In the genomic region with DNA sequence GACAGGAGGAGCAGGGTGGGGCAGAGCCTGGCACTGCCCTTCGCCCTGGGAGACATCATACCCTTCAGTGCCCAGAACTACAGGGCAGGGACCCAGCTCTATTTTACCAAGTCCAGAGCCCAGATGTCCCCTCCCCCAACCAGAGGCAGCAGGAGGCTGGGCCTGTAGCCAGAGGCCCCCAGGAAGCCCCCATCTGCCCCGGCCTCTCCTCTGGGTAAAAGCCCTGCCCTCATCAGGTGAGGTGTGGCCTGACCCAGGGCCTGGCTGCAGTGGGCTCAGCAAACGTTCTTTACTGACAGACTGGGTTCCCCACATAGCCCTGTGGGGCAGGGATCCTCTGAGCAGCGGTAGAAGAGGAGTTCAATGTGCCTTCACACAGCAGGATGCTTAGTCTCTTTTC, we compare ENCODE assay signal across 19 cellular contexts. TPM values are rescaled to one million over a fixed set of nuclear protein-coding genes. Genes with fewer than 3 reads are reported as not detected.
DNase-seq lines count a peak whose midpoint lies in the region; ATAC-seq, FAIRE-seq and TF ChIP-seq lines count a peak whose summit lies in the region.
"Had no signal": no experiment of that assay in that cellular context is flagged by ENCODE, and none has a peak within 500 bp of the region (broad histone marks: within the 10 kb centered on the region; RNA-seq: fewer than 3 reads in every experiment).

No MANE protein-coding gene starts in this region.

- H2BK12ac ChIP-seq in H1 (ENCODE audit: low read depth, low read length): no peak overlapping the region

- no peak overlapping the region for H3K23ac ChIP-seq in H1 (ENCODE audit: insufficient read length)

- peak overlapping the region; percentile 17 for H4K91ac ChIP-seq in H1 (replicated peaks; ENCODE audit: insufficient read length, low read length)

- H4K20me1 ChIP-seq in H1 (replicated peaks in 1 of 2; ENCODE audit: control insufficient read depth in 1 of 2, insufficient read depth in 2 of 2, low read length in 2 of 2): no peaks in the 10 kb centered on the region

- H2BK15ac ChIP-seq in H1 (ENCODE audit: low read length): no peak overlapping the region

- H3K79me1 ChIP-seq in H1 (ENCODE audit: low read depth, low read length): no peaks in the 10 kb centered on the region

- no peak for TF ChIP-seq EP300 in H1 (IDR thresholded peaks at IDR 0.05; ENCODE audit: borderline replicate concordance in 1 of 2, low read depth in 2 of 2, low read length in 2 of 2)

- CTCF ChIA-PET in H1 (lab: Charles Lee; ENCODE audit: partially characterized antibody): interaction anchor here (1.3 kb wide), 1 partner anchor 14 kb away, joined by 4 read pairs; no protein-coding TSS in a partner anchor

- H3K9ac ChIP-seq in NT2/D1 (ENCODE audit: insufficient read length, low read depth) (peak overlapping the region; percentile 58), H1 (replicated peaks in 1 of 4; ENCODE audit: extremely low read depth in 1 of 4, low read depth in 3 of 4, low read length in 3 of 4) (no peak overlapping the region)
- H3K9ac ChIP-seq: GM23248 had no signal

- POLR2A ChIA-PET in H1 (lab: Charles Lee; ENCODE audit: partially characterized antibody): no interaction called here

- H3K27me3 ChIP-seq in H7 (ENCODE audit: control insufficient read depth, insufficient read depth, low read length) (no peaks in the 10 kb centered on the region), NT2/D1 (ENCODE audit: insufficient read depth, insufficient read length) (no peaks in the 10 kb centered on the region), H1 (replicated peaks in 1 of 4; ENCODE audit: control insufficient read depth in 3 of 4, extremely low read depth in 1 of 4, insufficient read depth in 3 of 4, low read length in 3 of 4) (no peaks in the 10 kb centered on the region; a peak in 2 of 7 replicates), thoracic aorta (replicated peaks; ENCODE audit: insufficient read depth) (no peaks in the 10 kb centered on the region)

- no peak overlapping the region for H2BK5ac ChIP-seq in H1 (ENCODE audit: low read depth, low read length)

- H3K18ac ChIP-seq in H1 (ENCODE audit: extremely low read depth, low read length): no peak overlapping the region

- H3K4me3 ChIP-seq in H7 (ENCODE audit: insufficient read depth, low read depth, low read length) (no peak overlapping the region), NT2/D1 (ENCODE audit: insufficient read length, low read depth) (no peak overlapping the region), H1 (ENCODE audit: extremely low read depth in 1 of 4, insufficient read depth in 2 of 4, low read depth in 3 of 4, low read length in 4 of 4) (no peak overlapping the region), thoracic aorta (peak overlapping the region; percentile 25)
- H3K4me3 ChIP-seq: GM23248, K562 had no signal

- H3K4me1 ChIP-seq in NT2/D1 (ENCODE audit: insufficient read depth, insufficient read length) (peaks cover 23% of the 10 kb centered on the region), H1 (replicated peaks in 1 of 4; ENCODE audit: control insufficient read depth in 3 of 4, insufficient read depth in 4 of 4, low read length in 3 of 4) (peaks cover 0 to 10% (median 5%) of the 10 kb centered on the region in 4 experiments; a peak in 4 of 7 replicates), thoracic aorta (ENCODE audit: control insufficient read depth in 1 of 2, low read depth in 2 of 2) (peaks cover 22 to 41% of the 10 kb centered on the region in 2 donors)

- no peak overlapping the region for H2BK120ac ChIP-seq in H1 (replicated peaks; ENCODE audit: low read depth, low read length)

- H3K56ac ChIP-seq in H1 (replicated peaks; ENCODE audit: insufficient read length, low read depth, low read length): no peak overlapping the region

- TF ChIP-seq POLR2A in H1 (IDR thresholded peaks at IDR 0.05; ENCODE audit: control extremely low read depth in 1 of 2, low read depth in 2 of 2, low read length in 2 of 2): no peak

- H3K9me3 ChIP-seq in NT2/D1 (ENCODE audit: insufficient read depth, low read length) (peaks cover 14% of the 10 kb centered on the region; the same call in 1 of the 2 replicates), H1 (ENCODE audit: insufficient read depth in 2 of 2, low read depth in 1 of 2, low read length in 1 of 2) (no peaks in the 10 kb centered on the region), thoracic aorta (no peaks in the 10 kb centered on the region)

- H3K27ac ChIP-seq in H1 (ENCODE audit: low read depth, low read length) (no peak overlapping the region), thoracic aorta (peak overlapping the region; percentile 69 to 75)
- H3K27ac ChIP-seq: C4-2B, GM23248 had no signal

- TF ChIP-seq RAD21 in H1 (IDR thresholded peaks at IDR 0.05 in 1 of 2, conservative IDR thresholded peaks at IDR 0.05 in 1 of 2; ENCODE audit: low read depth in 2 of 2, low read length in 2 of 2): no peak

- H3K4ac ChIP-seq in H1 (replicated peaks; ENCODE audit: insufficient read length, low read depth, low read length): no peak overlapping the region

- H3K14ac ChIP-seq in H1 (ENCODE audit: insufficient read length): no peak overlapping the region

- no peak overlapping the region for H2AFZ ChIP-seq in H1 (ENCODE audit: low read length)
- H2AFZ ChIP-seq: GM23248 had no signal

- H3K23me2 ChIP-seq in H1 (ENCODE audit: low read depth, low read length): no peaks in the 10 kb centered on the region

- H4K5ac ChIP-seq in H1 (ENCODE audit: insufficient read length, low read depth, low read length): no peak overlapping the region

- H2AK5ac ChIP-seq in H1 (ENCODE audit: low read depth, low read length): no peak overlapping the region

- H3K4me2 ChIP-seq in H1 (ENCODE audit: insufficient read depth in 1 of 2, low read depth in 2 of 2, low read length in 2 of 2): no peak overlapping the region

- TF ChIP-seq CTCF in H1 (IDR thresholded peaks at IDR 0.05; ENCODE audit: control extremely low read depth in 1 of 3, insufficient read depth in 1 of 3, low read depth in 1 of 3, low read length in 3 of 3): no peak
- TF ChIP-seq CTCF in thoracic aorta (IDR thresholded peaks at IDR 0.05): no peak

- H3K36me3 ChIP-seq in H7 (replicated peaks; ENCODE audit: control insufficient read depth, insufficient read depth, low read length) (no peaks in the 10 kb centered on the region), NT2/D1 (ENCODE audit: insufficient read depth, insufficient read length, low read length) (no peaks in the 10 kb centered on the region), H1 (ENCODE audit: control insufficient read depth in 2 of 4, insufficient read depth in 4 of 4, low read length in 3 of 4) (no peaks in the 10 kb centered on the region), thoracic aorta (no peaks in the 10 kb centered on the region)

- no peak overlapping the region for H4K8ac ChIP-seq in H1 (ENCODE audit: extremely low read depth, insufficient read depth, low read length)

- H2BK20ac ChIP-seq in H1 (ENCODE audit: low read length): no peak overlapping the region

- FAIRE-seq in H1 (lab: Jason Lieb, UNC): no peak
- FAIRE-seq: K562 had no signal

- DNase-seq in H7: peak; percentile 70
- no peak for DNase-seq in NT2/D1 (ENCODE audit: low read depth, low spot score)
- no peak for DNase-seq in H1 (ENCODE audit: low read depth in 1 of 2, low spot score in 2 of 2)
- no peak for DNase-seq in thoracic aorta (ENCODE audit: low spot score)
- DNase-seq in NCI-H2107 treated with DMSO at 0.1 percent for 48 hours (lab: John Stamatoyannopoulos, UW; ENCODE audit: unreplicated experiment): no peak
- no peak for DNase-seq in activated gamma-delta T cell treated with Interleukin-2 at 50 U/mL for 16 hours
- DNase-seq in activated T-cell treated with anti-CD3 and anti-CD28 coated beads, Interleukin-2, amount 50 U/mL, for 48 hours: no peak
- DNase-seq: DMS153, GM23248, MV-4-11, NCI-H1694 treated with DMSO at 0.1 percent for 48 hours, NCI-H2107, NCI-H226, NCI-H526 had no signal

- H3K79me2 ChIP-seq in H1 (ENCODE audit: control insufficient read depth in 1 of 2, insufficient read depth in 2 of 2, low read length in 2 of 2): no peaks in the 10 kb centered on the region

- 52% methylated on average over 3 of the region's 4 CpGs; no CpG with 5 or more reads in 1 of the 2 experiments for WGBS in H1 (ENCODE audit: extremely low coverage in 1 of 2, insufficient coverage in 1 of 2, insufficient read length in 1 of 2, insufficient replicate concordance in 2 of 2, low coverage in 1 of 2, low lambda C conversion rate in 2 of 2, missing lambda C conversion rate in 1 of 2), 2 experiments

- ATAC-seq in thoracic aorta (ENCODE audit: insufficient number of reproducible peaks, low FRiP score, low read depth): no peak
- ATAC-seq: K562, Panc1, Right ventricle myocardium inferior had no signal

TF ChIP-seq in H1, 55 proteins besides CTCF, POLR2A, EP300 and RAD21 (continues in another document):
- TF ChIP-seq SRF (IDR thresholded peaks at IDR 0.05; ENCODE audit: low read depth, low read length): no peak
- no peak for TF ChIP-seq TCF12 (IDR thresholded peaks at IDR 0.05; ENCODE audit: low read depth, low read length)
- no peak for TF ChIP-seq RFX5 (IDR thresholded peaks at IDR 0.05; ENCODE audit: borderline replicate concordance, low read depth, low read length)
- TF ChIP-seq ASH2L (IDR thresholded peaks at IDR 0.05; ENCODE audit: low read length): no peak
- TF ChIP-seq NANOG (IDR thresholded peaks at IDR 0.05; ENCODE audit: insufficient read depth, low read depth, low read length, poor library complexity, severe bottlenecking): no peak

RNA-seq across cellular contexts. Expression of gene SLC22A11, which starts 16.5 kb away (rescaled TPM):
- 0.67 TPM in 1 of 2 replicates, not detected in the other for total RNA-seq in H7 (2014; rRNA removed; shearing (Covaris generic))
- not detected in 2 replicates for total RNA-seq in H1 (2021; fragmentation: NEBNext Ultra II Directional; extraction: Animal tissue kit (Norgen Biotek cat#: 25700))
- 0.05 TPM in 1 of 2 replicates, not detected in the other for polyA plus RNA-seq in H1 (2011; rRNA removed)
- not detected for polyA plus RNA-seq in H1 (2011; cell fraction: cytosol; rRNA removed)
- not detected for polyA plus RNA-seq in H1 (2011; cell fraction: nucleus; rRNA removed)
- not detected in 4 replicates for polyA plus RNA-seq in H1 (2012, experiment 1 of 2)
- not detected for polyA plus RNA-seq in H1 (2012, experiment 2 of 2)
- polyA plus RNA-seq in H1 (2013, experiment 1 of 2): 0.04 TPM
- polyA plus RNA-seq in H1 (2013, experiment 2 of 2): not detected
- polyA minus RNA-seq in H1 (2011; rRNA and poly(A)+ RNA removed): not detected in 2 replicates
- polyA minus RNA-seq in H1 (2011; cell fraction: cytosol; rRNA and poly(A)+ RNA removed): not detected
- not detected for polyA minus RNA-seq in H1 (2011; cell fraction: nucleus; rRNA and poly(A)+ RNA removed)
- not detected for total RNA-seq in thoracic aorta
- total RNA-seq: Daoy, GM23248, K562, Right ventricle myocardium inferior had no signal
- polyA plus RNA-seq: GM23248 had no signal

RNA-seq across cellular contexts. Expression of gene SLC22A12, which starts 51.8 kb away (rescaled TPM):
- not detected in 2 replicates for total RNA-seq in H7 (2014; rRNA removed; shearing (Covaris generic))
- total RNA-seq in H1 (2021; fragmentation: NEBNext Ultra II Directional; extraction: Animal tissue kit (Norgen Biotek cat#: 25700)): not detected in 2 replicates
- not detected in 2 replicates for polyA plus RNA-seq in H1 (2011; rRNA removed)
- polyA plus RNA-seq in H1 (2011; cell fraction: cytosol; rRNA removed): not detected
- not detected for polyA plus RNA-seq in H1 (2011; cell fraction: nucleus; rRNA removed)
- not detected in 4 replicates for polyA plus RNA-seq in H1 (2012, experiment 1 of 2)
- polyA plus RNA-seq in H1 (2012, experiment 2 of 2): not detected
- polyA plus RNA-seq in H1 (2013, experiment 1 of 2): not detected
- polyA plus RNA-seq in H1 (2013, experiment 2 of 2): not detected
- polyA minus RNA-seq in H1 (2011; rRNA and poly(A)+ RNA removed): not detected in 2 replicates
- not detected for polyA minus RNA-seq in H1 (2011; cell fraction: cytosol; rRNA and poly(A)+ RNA removed)
- not detected for polyA minus RNA-seq in H1 (2011; cell fraction: nucleus; rRNA and poly(A)+ RNA removed)
- not detected for total RNA-seq in thoracic aorta
- total RNA-seq: Daoy, GM23248, K562, Right ventricle myocardium inferior had no signal
- polyA plus RNA-seq: GM23248, K562 had no signal
